8 cellular contexts compared by ENCODE assay signal in genomic region chr1:92030701-92031107, GRCh38. TPM values are rescaled to one million over a fixed set of nuclear protein-coding genes. Genes with fewer than 3 reads are reported as not detected.
A peak's percentile ranks its signal among the peaks of the same experiment; 100 is the strongest.
DNase-seq lines count a peak whose midpoint lies in the region; ATAC-seq and TF ChIP-seq lines count a peak whose summit lies in the region.

No MANE protein-coding gene starts in this region.

- H3K4me1 Mint-ChIP-seq in endothelial cell (ENCODE audit: unreplicated experiment), result peaks cover 25% of the 10 kb centered on the region

- H2BK5ac ChIP-seq in trophoblast cell (ENCODE audit: low read depth, low read length, poor library complexity), result no peak overlapping the region

- peak; percentile 24 for DNase-seq in NCI-H2227 (lab: John Stamatoyannopoulos, UW; ENCODE audit: unreplicated experiment)
- DNase-seq in NCI-H2227 treated with DMSO at 0.1 percent for 48 hours (lab: John Stamatoyannopoulos, UW), result no peak
- peak; percentile 65 for DNase-seq in RPMI7951 (ENCODE audit: low read depth)
- peak; percentile 10 for DNase-seq in endothelial cell (ENCODE audit: low spot score)
- peak; percentile 52 to 65 for DNase-seq in trophoblast cell
- DNase-seq in stimulated activated CD4-positive, alpha-beta T cell treated with anti-CD3 and anti-CD28 coated beads, Interleukin-4, amount 100 ng/mL, for 4 hours, result no peak

- H4K12ac ChIP-seq in trophoblast cell (ENCODE audit: low read depth, low read length), result no peak overlapping the region

- H4K91ac ChIP-seq in trophoblast cell (ENCODE audit: low read depth, low read length), result no peak overlapping the region

- no peak for TF ChIP-seq CTCF in endothelial cell (IDR thresholded peaks at IDR 0.05; ENCODE audit: unreplicated experiment)

- peaks cover 10% of the 10 kb centered on the region for H3K27me3 ChIP-seq in trophoblast cell (ENCODE audit: insufficient read depth, low read length)

- H3K36me3 ChIP-seq in trophoblast cell (ENCODE audit: control insufficient read depth in 1 of 2, insufficient read depth in 2 of 2, low read length in 2 of 2), result no peaks in the 10 kb centered on the region

- H2BK120ac ChIP-seq in trophoblast cell (ENCODE audit: insufficient read depth, low read length, poor library complexity), result no peak overlapping the region

- H2AK5ac ChIP-seq in trophoblast cell (ENCODE audit: low read length), result no peak overlapping the region

- no peak overlapping the region for H2BK12ac ChIP-seq in trophoblast cell (ENCODE audit: low read length)

- H3K9ac ChIP-seq in trophoblast cell (ENCODE audit: low read length), result no peak overlapping the region

- no peak overlapping the region for H3K4ac ChIP-seq in trophoblast cell (ENCODE audit: low read depth, low read length)

- WGBS in trophoblast cell (ENCODE audit: extremely low coverage, insufficient coverage, insufficient read length), result no CpG with 5 or more reads among the region's 4 CpGs

- no peaks in the 10 kb centered on the region for H3K79me1 ChIP-seq in trophoblast cell (ENCODE audit: low read length)

- no peak overlapping the region for H4K8ac ChIP-seq in trophoblast cell (ENCODE audit: low read depth, low read length)

- H3K4me3 ChIP-seq in trophoblast cell (ENCODE audit: low read depth, low read length), result no peak overlapping the region

- peaks cover 7% of the 10 kb centered on the region for H3K36me3 Mint-ChIP-seq in endothelial cell (ENCODE audit: low read depth, unreplicated experiment)

- H3K4me3 Mint-ChIP-seq in endothelial cell (ENCODE audit: unreplicated experiment), result peak overlapping the region; percentile 90

- no peaks in the 10 kb centered on the region for H3K9me3 Mint-ChIP-seq in endothelial cell (ENCODE audit: unreplicated experiment)

- no peak overlapping the region for H3K18ac ChIP-seq in trophoblast cell (ENCODE audit: low read length)

- H3K9me3 ChIP-seq in trophoblast cell (ENCODE audit: insufficient read depth, low read depth, low read length), result peaks cover 3% of the 10 kb centered on the region

- peak overlapping the region; percentile 72 for H3K27ac Mint-ChIP-seq in endothelial cell (ENCODE audit: unreplicated experiment)

- ATAC-seq in GM19328 (IDR thresholded peaks at IDR 0.05; ENCODE audit: unreplicated experiment) (no peak), HG02884 (IDR thresholded peaks at IDR 0.05; ENCODE audit: unreplicated experiment) (no peak)

- H2AFZ ChIP-seq in trophoblast cell (ENCODE audit: insufficient read depth, low read length, poor library complexity), result no peak overlapping the region

- no peak overlapping the region for H3K14ac ChIP-seq in trophoblast cell (ENCODE audit: low read length)

- no peak overlapping the region for H3K23ac ChIP-seq in trophoblast cell (ENCODE audit: low read length)

- peaks cover 7% of the 10 kb centered on the region for H3K27me3 Mint-ChIP-seq in endothelial cell (ENCODE audit: unreplicated experiment)

- H3K4me2 ChIP-seq in trophoblast cell (ENCODE audit: low read length), result peak overlapping the region; percentile 88

- no peaks in the 10 kb centered on the region for H3K79me2 ChIP-seq in trophoblast cell (ENCODE audit: control insufficient read depth, insufficient read depth, low read length, poor library complexity)

- no peak overlapping the region for H3K27ac ChIP-seq in trophoblast cell (ENCODE audit: low read depth, low read length)

- peaks cover 7 to 8% of the 10 kb centered on the region in 2 experiments for H3K4me1 ChIP-seq in trophoblast cell (ENCODE audit: control insufficient read depth in 1 of 2, insufficient read depth in 2 of 2, low read length in 2 of 2)

RNA-seq across cellular contexts. Expression of gene EPHX4, which starts 0.9 kb away (rescaled TPM):
- 2.6 and 2.8 TPM in 2 replicates for total RNA-seq in RPMI7951 (2014; rRNA removed; shearing (Covaris generic))
- total RNA-seq in endothelial cell (ENCODE audit: unreplicated experiment), result 3.2 TPM
- polyA plus RNA-seq in trophoblast cell (2013), result 0.04 and 0.06 TPM in 2 replicates

RNA-seq across cellular contexts. Expression of gene SETSIP, which starts 44.5 kb away (rescaled TPM):
- not detected in 2 replicates for total RNA-seq in RPMI7951 (2014; rRNA removed; shearing (Covaris generic))
- 0.31 TPM for total RNA-seq in endothelial cell (ENCODE audit: unreplicated experiment)
- 0.25 and 0.36 TPM in 2 replicates for polyA plus RNA-seq in trophoblast cell (2013)

RNA-seq across cellular contexts. Expression of gene BTBD8, which starts 49.4 kb away (rescaled TPM):
- total RNA-seq in RPMI7951 (2014; rRNA removed; shearing (Covaris generic)), result 0.49 and 0.72 TPM in 2 replicates
- total RNA-seq in endothelial cell (ENCODE audit: unreplicated experiment), result 4.0 TPM
- polyA plus RNA-seq in trophoblast cell (2013), result 1.1 and 1.3 TPM in 2 replicates

Comparison
In these comparisons a context has a peak if more than half of its experiments do, and no peak if none do; other contexts are left out.
1. DNase-seq: peak in NCI-H2227 (single experiment), RPMI7951 (single experiment), endothelial cell (single experiment) and trophoblast cell (2 of 2); none in NCI-H2227 treated with DMSO at 0.1 percent for 48 hours (single experiment) and stimulated activated CD4-positive, alpha-beta T cell treated with anti-CD3 and anti-CD28 coated beads, Interleukin-4, amount 100 ng/mL, for 4 hours (0 of 2).